Comparison of ENCODE assay signal across 18 cellular contexts in the genomic region with DNA sequence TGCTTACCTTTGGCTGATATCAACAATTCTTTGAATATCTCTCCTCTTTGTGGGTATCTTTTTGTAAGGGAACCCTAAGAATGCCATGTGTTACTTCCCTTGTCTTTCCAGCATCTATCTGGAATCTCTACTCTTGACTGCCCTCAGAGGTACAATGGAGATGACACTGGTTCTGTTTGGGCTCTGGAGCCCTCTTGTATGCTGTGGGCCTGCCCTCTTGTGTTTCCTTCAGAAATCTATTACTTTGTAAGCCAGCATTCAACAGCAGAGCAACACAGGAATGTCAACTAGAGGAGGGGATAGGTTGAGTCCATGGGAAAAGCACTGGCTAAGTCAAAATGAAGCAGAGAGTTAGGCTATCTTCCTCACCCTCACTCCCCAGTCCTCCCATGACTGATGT.
DNase-seq lines count a peak whose midpoint lies in the region; ATAC-seq and TF ChIP-seq lines count a peak whose summit lies in the region.
"Had no signal": no experiment of that assay in that cellular context is flagged by ENCODE, and none has a peak within 500 bp of the region (broad histone marks: within the 10 kb centered on the region; RNA-seq: fewer than 3 reads in every experiment).

No MANE protein-coding gene starts in this region.

- TF ChIP-seq CTCF in GM23338 (conservative IDR thresholded peaks at IDR 0.05; ENCODE audit: low read depth in 2 of 2) = peak; percentile 38 to 46; a peak in 3 of 4 replicates
- 0 out of 2 replicates have a peak, but pooled peaks have one; percentile 16 for TF ChIP-seq CTCF in LNCaP clone FGC (IDR thresholded peaks at IDR 0.05; ENCODE audit: control insufficient read depth, extremely low read depth, insufficient read depth)
- peak; percentile 53 for TF ChIP-seq CTCF in endodermal cell (conservative IDR thresholded peaks at IDR 0.05)

- no peaks in the 10 kb centered on the region for H3K79me1 ChIP-seq in mesendoderm (ENCODE audit: low read length)

- no peak overlapping the region for H3K4me3 Mint-ChIP-seq in GM23338
- no peak overlapping the region for H3K4me3 Mint-ChIP-seq in endodermal cell
- H3K4me3 Mint-ChIP-seq: CD4-positive, CD25-positive, alpha-beta regulatory T cell; CD8-positive, alpha-beta memory T cell had no signal

- H3K79me2 ChIP-seq in GM23338 (replicated peaks; ENCODE audit: insufficient read depth) (no peaks in the 10 kb centered on the region), mesendoderm (ENCODE audit: control insufficient read depth, insufficient read depth, low read length) (no peaks in the 10 kb centered on the region)

- no peaks in the 10 kb centered on the region for H4K20me1 ChIP-seq in GM23338 (replicated peaks; ENCODE audit: insufficient read depth)

- peak; percentile 70 for ATAC-seq in GM23338
- no peak for ATAC-seq in left ventricle myocardium superior
- ATAC-seq in GM19351 (IDR thresholded peaks at IDR 0.05; ENCODE audit: unreplicated experiment) = no peak

- no peak overlapping the region for H3K9ac ChIP-seq in endodermal cell (ENCODE audit: extremely low read depth, low read length, poor library complexity, severe bottlenecking)
- H3K9ac ChIP-seq in mesendoderm (ENCODE audit: low read length) = no peak overlapping the region
- H3K9ac ChIP-seq: GM23248 had no signal

- H3K27ac ChIP-seq in GM23338 (ENCODE audit: low read depth) = no peak overlapping the region
- H3K27ac ChIP-seq in endodermal cell (ENCODE audit: low read depth, low read length) = no peak overlapping the region
- no peak overlapping the region for H3K27ac ChIP-seq in mesendoderm (ENCODE audit: low read depth, low read length)
- H3K27ac ChIP-seq: GM23248 had no signal

- 0 out of 2 replicates have a peak overlapping the region, but pooled peaks have one; percentile 61 for H3K4me2 ChIP-seq in GM23338
- H3K4me2 ChIP-seq in mesendoderm (ENCODE audit: low read length) = no peak overlapping the region

- no peaks in the 10 kb centered on the region for H3F3A ChIP-seq in GM23338 (replicated peaks; ENCODE audit: low read depth)

- H3K36me3 ChIP-seq in GM23338 (ENCODE audit: insufficient read depth) = no peaks in the 10 kb centered on the region
- no peaks in the 10 kb centered on the region for H3K36me3 ChIP-seq in endodermal cell (ENCODE audit: control insufficient read depth, insufficient read depth, low read length)
- H3K36me3 ChIP-seq in mesendoderm (ENCODE audit: control insufficient read depth, insufficient read depth, low read length) = no peaks in the 10 kb centered on the region
- H3K36me3 ChIP-seq: BE2C had no signal

- H3K27ac Mint-ChIP-seq in GM23338 (no peak overlapping the region), endodermal cell (no peak overlapping the region)
- H3K27ac Mint-ChIP-seq: CD4-positive, CD25-positive, alpha-beta regulatory T cell had no signal

- H3K56ac ChIP-seq in mesendoderm (ENCODE audit: low read length) = no peak overlapping the region

- no peak overlapping the region for H2AK5ac ChIP-seq in mesendoderm (ENCODE audit: low read length)

- no peak overlapping the region for H2AFZ ChIP-seq in GM23338
- H2AFZ ChIP-seq: GM23248 had no signal

- H2BK15ac ChIP-seq in mesendoderm (replicated peaks; ENCODE audit: low read depth) = no peak overlapping the region

- no peaks in the 10 kb centered on the region for H3K9me3 ChIP-seq in endodermal cell (ENCODE audit: control insufficient read depth, low read length)
- H3K9me3 ChIP-seq: BE2C had no signal

- H3K4me1 ChIP-seq in GM23338 (ENCODE audit: insufficient read depth) (peaks cover 23% of the 10 kb centered on the region), endodermal cell (ENCODE audit: control insufficient read depth, insufficient read depth, low read length) (no peaks in the 10 kb centered on the region), mesendoderm (ENCODE audit: control insufficient read depth, low read depth, low read length) (peaks cover 3% of the 10 kb centered on the region)
- H3K4me1 ChIP-seq: BE2C had no signal

- H4K8ac ChIP-seq in mesendoderm (ENCODE audit: low read depth, low read length) = no peak overlapping the region

- DNase-seq in GM23338 (ENCODE audit: low spot score) (peak; percentile 57), LNCaP clone FGC (ENCODE audit: low read depth) (no peak), endodermal cell (peak; percentile 56), mesendoderm (peak; percentile 76), left ventricle myocardium superior (no peak), NCI-H1694 treated with DMSO at 0.1 percent for 48 hours (lab: John Stamatoyannopoulos, UW) (no peak)
- DNase-seq: BE2C; C1 segment of cervical spinal cord; CD4-positive, CD25-positive, alpha-beta regulatory T cell; CD8-positive, alpha-beta memory T cell; COR-L47; DMS 273 treated with DMSO at 0.1 percent for 48 hours; DMS53; DND-41; EL; GM23248; H7 had no signal

- H3K27me3 ChIP-seq in GM23338 (ENCODE audit: insufficient read depth) (no peaks in the 10 kb centered on the region), endodermal cell (ENCODE audit: control insufficient read depth, insufficient read depth, low read length, poor library complexity, severe bottlenecking) (no peaks in the 10 kb centered on the region), mesendoderm (ENCODE audit: insufficient read depth, low read length, poor library complexity) (no peaks in the 10 kb centered on the region)
- H3K27me3 ChIP-seq: BE2C had no signal

- H4K5ac ChIP-seq in mesendoderm (ENCODE audit: low read length) = no peak overlapping the region

- H3K27me3 Mint-ChIP-seq in GM23338 (ENCODE audit: insufficient read depth, low read depth, poor library complexity) (peaks cover 4% of the 10 kb centered on the region), endodermal cell (ENCODE audit: insufficient read depth) (no peaks in the 10 kb centered on the region)

- no peak overlapping the region for H2BK5ac ChIP-seq in mesendoderm (ENCODE audit: low read length)

- no peak overlapping the region for H3K4me3 ChIP-seq in GM23338
- H3K4me3 ChIP-seq in LNCaP clone FGC (ENCODE audit: low read depth, low read length) = no peak overlapping the region
- H3K4me3 ChIP-seq in endodermal cell (ENCODE audit: low read length) = no peak overlapping the region
- no peak overlapping the region for H3K4me3 ChIP-seq in mesendoderm (ENCODE audit: low read length)
- H3K4me3 ChIP-seq: GM23248 had no signal

- H3K23ac ChIP-seq in mesendoderm (ENCODE audit: low read length) = no peak overlapping the region

- no peaks in the 10 kb centered on the region for H3K9me3 Mint-ChIP-seq in GM23338
- H3K9me3 Mint-ChIP-seq in endodermal cell = no peaks in the 10 kb centered on the region
- H3K9me3 Mint-ChIP-seq: CD4-positive, CD25-positive, alpha-beta regulatory T cell; CD8-positive, alpha-beta memory T cell had no signal

- H3K4me1 Mint-ChIP-seq in GM23338 = peaks cover 25% of the 10 kb centered on the region
- H3K4me1 Mint-ChIP-seq in endodermal cell = peaks cover 22% of the 10 kb centered on the region
- H3K4me1 Mint-ChIP-seq: CD4-positive, CD25-positive, alpha-beta regulatory T cell; CD8-positive, alpha-beta memory T cell had no signal

- H3K9me2 ChIP-seq in GM23338 (ENCODE audit: insufficient read depth) = peaks cover 13% of the 10 kb centered on the region

- no peak overlapping the region for H3K18ac ChIP-seq in mesendoderm (ENCODE audit: low read length)

- no peak overlapping the region for H3K4ac ChIP-seq in mesendoderm (ENCODE audit: low read depth, low read length)

- intact Hi-C loops in left ventricle myocardium superior (cut with micrococcal nuclease) = no loop called here

- no peak overlapping the region for H2BK120ac ChIP-seq in mesendoderm (ENCODE audit: low read depth, low read length)

- H3K36me3 Mint-ChIP-seq in GM23338 (ENCODE audit: low read depth) = no peaks in the 10 kb centered on the region
- H3K36me3 Mint-ChIP-seq in endodermal cell (ENCODE audit: low read depth) = no peaks in the 10 kb centered on the region
- H3K36me3 Mint-ChIP-seq: CD4-positive, CD25-positive, alpha-beta regulatory T cell; CD8-positive, alpha-beta memory T cell had no signal

TF ChIP-seq in GM23338, 12 proteins besides CTCF, POLR2A, EP300 and RAD21 (continues in another document):
- TF ChIP-seq EZH2 (IDR thresholded peaks at IDR 0.05; ENCODE audit: low read depth, unreplicated experiment) (no peak), POLR2AphosphoS5 (IDR thresholded peaks at IDR 0.05; ENCODE audit: low read depth) (no peak), EZH2phosphoT487 (IDR thresholded peaks at IDR 0.05; ENCODE audit: unreplicated experiment) (no peak), STAT1 (IDR thresholded peaks at IDR 0.05; ENCODE audit: unreplicated experiment) (no peak)
- TF ChIP-seq, protein P1, sequence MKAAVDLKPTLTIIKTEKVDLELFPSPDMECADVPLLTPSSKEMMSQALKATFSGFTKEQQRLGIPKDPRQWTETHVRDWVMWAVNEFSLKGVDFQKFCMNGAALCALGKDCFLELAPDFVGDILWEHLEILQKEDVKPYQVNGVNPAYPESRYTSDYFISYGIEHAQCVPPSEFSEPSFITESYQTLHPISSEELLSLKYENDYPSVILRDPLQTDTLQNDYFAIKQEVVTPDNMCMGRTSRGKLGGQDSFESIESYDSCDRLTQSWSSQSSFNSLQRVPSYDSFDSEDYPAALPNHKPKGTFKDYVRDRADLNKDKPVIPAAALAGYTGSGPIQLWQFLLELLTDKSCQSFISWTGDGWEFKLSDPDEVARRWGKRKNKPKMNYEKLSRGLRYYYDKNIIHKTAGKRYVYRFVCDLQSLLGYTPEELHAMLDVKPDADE (IDR thresholded peaks at IDR 0.05) = no peak
- TF ChIP-seq, protein P2, sequence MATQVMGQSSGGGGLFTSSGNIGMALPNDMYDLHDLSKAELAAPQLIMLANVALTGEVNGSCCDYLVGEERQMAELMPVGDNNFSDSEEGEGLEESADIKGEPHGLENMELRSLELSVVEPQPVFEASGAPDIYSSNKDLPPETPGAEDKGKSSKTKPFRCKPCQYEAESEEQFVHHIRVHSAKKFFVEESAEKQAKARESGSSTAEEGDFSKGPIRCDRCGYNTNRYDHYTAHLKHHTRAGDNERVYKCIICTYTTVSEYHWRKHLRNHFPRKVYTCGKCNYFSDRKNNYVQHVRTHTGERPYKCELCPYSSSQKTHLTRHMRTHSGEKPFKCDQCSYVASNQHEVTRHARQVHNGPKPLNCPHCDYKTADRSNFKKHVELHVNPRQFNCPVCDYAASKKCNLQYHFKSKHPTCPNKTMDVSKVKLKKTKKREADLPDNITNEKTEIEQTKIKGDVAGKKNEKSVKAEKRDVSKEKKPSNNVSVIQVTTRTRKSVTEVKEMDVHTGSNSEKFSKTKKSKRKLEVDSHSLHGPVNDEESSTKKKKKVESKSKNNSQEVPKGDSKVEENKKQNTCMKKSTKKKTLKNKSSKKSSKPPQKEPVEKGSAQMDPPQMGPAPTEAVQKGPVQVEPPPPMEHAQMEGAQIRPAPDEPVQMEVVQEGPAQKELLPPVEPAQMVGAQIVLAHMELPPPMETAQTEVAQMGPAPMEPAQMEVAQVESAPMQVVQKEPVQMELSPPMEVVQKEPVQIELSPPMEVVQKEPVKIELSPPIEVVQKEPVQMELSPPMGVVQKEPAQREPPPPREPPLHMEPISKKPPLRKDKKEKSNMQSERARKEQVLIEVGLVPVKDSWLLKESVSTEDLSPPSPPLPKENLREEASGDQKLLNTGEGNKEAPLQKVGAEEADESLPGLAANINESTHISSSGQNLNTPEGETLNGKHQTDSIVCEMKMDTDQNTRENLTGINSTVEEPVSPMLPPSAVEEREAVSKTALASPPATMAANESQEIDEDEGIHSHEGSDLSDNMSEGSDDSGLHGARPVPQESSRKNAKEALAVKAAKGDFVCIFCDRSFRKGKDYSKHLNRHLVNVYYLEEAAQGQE (IDR thresholded peaks at IDR 0.05; ENCODE audit: unreplicated experiment) = no peak

Comparison
In these comparisons a context has a peak if more than half of its experiments do, and no peak if none do; other contexts are left out.
1. DNase-seq: peak in GM23338 (single experiment), endodermal cell (single experiment) and mesendoderm (single experiment); none in LNCaP clone FGC (single experiment), left ventricle myocardium superior (single experiment) and NCI-H1694 treated with DMSO at 0.1 percent for 48 hours (single experiment).
2. Peak in every context shown above with its lines, with median percentiles within 50 percentile points of each other: CTCF ChIP-seq.